ENCODE assay signal across 18 cellular contexts in the genomic region with DNA sequence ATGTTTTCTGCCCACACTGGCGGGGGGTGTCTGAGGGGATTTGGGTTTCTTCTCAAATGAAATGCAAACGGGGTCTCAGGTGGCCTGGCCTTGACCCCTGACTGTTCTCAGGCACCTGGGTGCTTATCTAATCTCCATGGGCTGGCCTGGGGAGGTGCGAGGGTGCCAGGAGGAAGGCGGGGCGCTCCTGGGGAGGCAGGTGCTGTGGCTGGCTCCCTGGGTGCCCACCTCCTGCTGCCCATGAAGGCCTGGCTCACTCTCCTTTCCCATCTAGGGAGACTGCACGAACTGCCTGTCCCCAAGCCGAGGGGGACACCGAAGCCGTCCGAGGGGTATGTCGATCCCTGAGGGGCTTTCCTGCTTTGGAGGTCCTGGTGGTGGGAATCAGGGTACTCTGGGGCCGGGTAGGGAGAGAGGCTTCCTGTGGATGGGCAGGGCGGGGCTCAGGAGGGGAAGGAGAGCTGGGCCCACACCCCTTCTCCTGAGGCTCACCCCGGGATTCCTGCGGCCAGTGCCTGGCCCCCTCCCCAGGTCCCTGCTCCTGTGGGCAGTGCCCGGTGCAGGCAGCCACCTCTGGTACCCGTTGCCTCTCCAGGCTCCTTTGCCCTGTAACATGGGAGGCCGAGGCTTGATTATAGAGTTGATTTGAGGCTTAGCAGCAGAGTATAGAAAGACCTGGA. TPM values are rescaled to one million over a fixed set of nuclear protein-coding genes. Genes with fewer than 3 reads are reported as not detected.
DNase-seq lines count a peak whose midpoint lies in the region; ATAC-seq lines count a peak whose summit lies in the region.
"Had no signal": no experiment of that assay in that cellular context is flagged by ENCODE, and none has a peak within 500 bp of the region (broad histone marks: within the 10 kb centered on the region; RNA-seq: fewer than 3 reads in every experiment).

No MANE protein-coding gene starts in this region.

- H3K27me3 ChIP-seq in BLaER1 (no peaks in the 10 kb centered on the region), trophoblast cell (ENCODE audit: insufficient read depth, low read length) (no peaks in the 10 kb centered on the region)

- H2BK12ac ChIP-seq in trophoblast cell (ENCODE audit: low read length): no peak overlapping the region

- H2BK120ac ChIP-seq in trophoblast cell (ENCODE audit: insufficient read depth, low read length, poor library complexity): no peak overlapping the region

- H3K4me2 ChIP-seq in BLaER1: peak overlapping the region; percentile 99
- no peak overlapping the region for H3K4me2 ChIP-seq in trophoblast cell (ENCODE audit: low read length)

- no peak overlapping the region for H4K12ac ChIP-seq in trophoblast cell (ENCODE audit: low read depth, low read length)

- no peak overlapping the region for H3K23ac ChIP-seq in trophoblast cell (ENCODE audit: low read length)

- WGBS in trophoblast cell (ENCODE audit: extremely low coverage, insufficient coverage, insufficient read length): no CpG with 5 or more reads among the region's 18 CpGs

- peaks cover 26% of the 10 kb centered on the region for H4K20me1 ChIP-seq in BLaER1

- no peak for ATAC-seq in central memory CD8-positive, alpha-beta T cell (replicated peaks; ENCODE audit: extremely low read depth, poor library complexity, severe bottlenecking)
- ATAC-seq in effector memory CD8-positive, alpha-beta T cell (replicated peaks): no peak

- H3K9me3 ChIP-seq in BLaER1 (no peaks in the 10 kb centered on the region), trophoblast cell (ENCODE audit: insufficient read depth, low read depth, low read length) (no peaks in the 10 kb centered on the region)

- H3K9ac ChIP-seq in BLaER1 (peak overlapping the region; percentile 80), trophoblast cell (ENCODE audit: low read length) (no peak overlapping the region)

- H3K36me3 ChIP-seq in BLaER1 (peaks cover 32% of the 10 kb centered on the region), trophoblast cell (ENCODE audit: control insufficient read depth in 1 of 2, insufficient read depth in 2 of 2, low read length in 2 of 2) (peaks cover 85 to 87% of the 10 kb centered on the region in 2 experiments)

- H3K27ac Mint-ChIP-seq in central memory CD8-positive, alpha-beta T cell (ENCODE audit: low read depth): peak overlapping the region; percentile 69
- H3K27ac Mint-ChIP-seq in effector memory CD8-positive, alpha-beta T cell: peak overlapping the region in 1 of 2 donors; percentile 22

- peak overlapping the region; percentile 71 for H3K4me3 ChIP-seq in BLaER1
- no peak overlapping the region for H3K4me3 ChIP-seq in trophoblast cell (ENCODE audit: low read depth, low read length)

- peak overlapping the region; percentile 8 for H3K4ac ChIP-seq in trophoblast cell (ENCODE audit: low read depth, low read length)

- H3K79me1 ChIP-seq in trophoblast cell (ENCODE audit: low read length): no peaks in the 10 kb centered on the region

- H3K9me3 Mint-ChIP-seq in central memory CD8-positive, alpha-beta T cell: no peaks in the 10 kb centered on the region
- no peaks in the 10 kb centered on the region for H3K9me3 Mint-ChIP-seq in effector memory CD8-positive, alpha-beta T cell

- H4K91ac ChIP-seq in trophoblast cell (ENCODE audit: low read depth, low read length): no peak overlapping the region

- DNase-seq in central memory CD8-positive, alpha-beta T cell (ENCODE audit: low spot score in 2 of 2): no peak
- DNase-seq in trophoblast cell: no peak
- DNase-seq in SHP77 (lab: John Stamatoyannopoulos, UW): no peak
- no peak for DNase-seq in HUDEP-2 (lab: John Stamatoyannopoulos, UW; ENCODE audit: unreplicated experiment in 76 of 76)
- no peak for DNase-seq in effector memory CD8-positive, alpha-beta T cell
- DNase-seq: COR-L47; DMS153; EL; H7; MV-4-11; NCI-H1417 treated with DMSO at 0.1 percent for 48 hours; NCI-H2081 treated with DMSO at 0.1 percent for 48 hours; NCI-H526; NK-92 treated with Interleukin-12 subunit alpha and Interleukin-12 subunit beta, amount 100 ng/mL, for 24 hours; OCI-M1; RPMI8226 had no signal

- H3K18ac ChIP-seq in trophoblast cell (ENCODE audit: low read length): no peak overlapping the region

- no peaks in the 10 kb centered on the region for H3K4me1 Mint-ChIP-seq in central memory CD8-positive, alpha-beta T cell
- peaks cover 4 to 7% of the 10 kb centered on the region in 2 donors for H3K4me1 Mint-ChIP-seq in effector memory CD8-positive, alpha-beta T cell (ENCODE audit: low read depth in 2 of 2)

- no peak overlapping the region for H2BK5ac ChIP-seq in trophoblast cell (ENCODE audit: low read depth, low read length, poor library complexity)

- H4K8ac ChIP-seq in trophoblast cell (ENCODE audit: low read depth, low read length): no peak overlapping the region

- H3K27me3 Mint-ChIP-seq in central memory CD8-positive, alpha-beta T cell: no peaks in the 10 kb centered on the region
- H3K27me3 Mint-ChIP-seq in effector memory CD8-positive, alpha-beta T cell: no peaks in the 10 kb centered on the region

- no peaks in the 10 kb centered on the region for H3K79me2 ChIP-seq in trophoblast cell (ENCODE audit: control insufficient read depth, insufficient read depth, low read length, poor library complexity)

- H2AFZ ChIP-seq in trophoblast cell (ENCODE audit: insufficient read depth, low read length, poor library complexity): no peak overlapping the region

- H3K36me3 Mint-ChIP-seq in central memory CD8-positive, alpha-beta T cell (ENCODE audit: insufficient read depth): peaks cover 30% of the 10 kb centered on the region
- H3K36me3 Mint-ChIP-seq in effector memory CD8-positive, alpha-beta T cell (ENCODE audit: insufficient read depth): peaks cover 35% of the 10 kb centered on the region

- H3K4me1 ChIP-seq in BLaER1 (peaks cover 96% of the 10 kb centered on the region), trophoblast cell (ENCODE audit: control insufficient read depth in 1 of 2, insufficient read depth in 2 of 2, low read length in 2 of 2) (no peaks in the 10 kb centered on the region)

- H3K4me3 Mint-ChIP-seq in central memory CD8-positive, alpha-beta T cell: no peak overlapping the region
- no peak overlapping the region for H3K4me3 Mint-ChIP-seq in effector memory CD8-positive, alpha-beta T cell

- H2AK5ac ChIP-seq in trophoblast cell (ENCODE audit: low read length): no peak overlapping the region

- H3K27ac ChIP-seq in BLaER1 (peak overlapping the region; percentile 90), trophoblast cell (ENCODE audit: low read depth, low read length) (no peak overlapping the region)
- H3K27ac ChIP-seq: C4-2B had no signal

- H3K14ac ChIP-seq in trophoblast cell (ENCODE audit: low read length): no peak overlapping the region

RNA-seq across cellular contexts. Expression of gene MICALL1, which starts 18.4 kb away (rescaled TPM):
- 103 and 108 TPM in 2 replicates for polyA plus RNA-seq in trophoblast cell (2013)

RNA-seq across cellular contexts. Expression of gene C22orf23, which starts 28.9 kb away (rescaled TPM):
- polyA plus RNA-seq in trophoblast cell (2013): 0.12 and 0.18 TPM in 2 replicates

RNA-seq across cellular contexts. Expression of gene POLR2F, which starts 29.0 kb away (rescaled TPM):
- polyA plus RNA-seq in trophoblast cell (2013): 140 and 147 TPM in 2 replicates

RNA-seq across cellular contexts. Expression of gene SOX10, which starts 59.8 kb away (rescaled TPM):
- polyA plus RNA-seq in trophoblast cell (2013): 0.10 and 0.15 TPM in 2 replicates
